In the genomic region with DNA sequence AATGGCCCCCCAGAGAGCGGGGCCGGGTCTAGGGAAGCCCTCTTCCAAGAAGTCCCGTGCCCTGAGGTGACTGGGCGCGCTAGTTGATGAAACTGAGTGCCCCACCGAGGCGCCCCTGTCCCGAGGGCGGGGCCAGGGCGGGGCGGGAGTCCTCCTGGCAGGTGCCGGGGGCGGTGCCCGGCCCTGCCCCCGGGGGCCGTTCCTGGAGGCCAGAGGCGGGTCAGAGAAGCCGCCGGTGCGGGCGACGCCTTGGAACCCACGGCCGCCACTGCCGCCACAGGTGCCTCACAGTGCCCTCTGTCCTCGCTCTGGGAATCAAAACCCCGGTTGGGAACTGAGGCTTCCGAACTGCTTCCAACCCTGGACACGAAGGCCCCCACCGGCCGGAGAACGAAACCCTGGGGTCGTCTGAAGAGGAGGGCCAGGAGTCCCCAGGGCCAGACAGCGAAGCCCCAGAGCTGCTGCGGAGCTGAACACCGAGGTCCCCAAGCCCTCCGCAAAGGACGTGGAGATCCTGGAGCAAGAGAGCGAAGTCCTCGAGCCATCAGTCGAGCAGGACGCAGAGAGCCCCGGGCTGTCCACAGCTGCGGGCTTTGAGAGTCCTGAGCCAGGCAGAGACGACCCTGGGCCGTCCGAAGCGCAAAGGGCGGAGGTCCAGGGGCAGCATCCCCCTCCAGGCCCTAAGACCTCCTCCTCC, we compare ENCODE assay signal across 8 cellular contexts. TPM values are rescaled to one million over a fixed set of nuclear protein-coding genes. Genes with fewer than 3 reads are reported as not detected.
DNase-seq lines count a peak whose midpoint lies in the region; ATAC-seq and TF ChIP-seq lines count a peak whose summit lies in the region.

A gene (plus strand): TSS at position 252 of the 697 bp plus-strand sequence. CDS start 524 bp downstream, outside the sequence.

- no peak within 1 kb of the TSS for H3K27ac Mint-ChIP-seq in stimulated activated naive CD8-positive, alpha-beta T cell treated with anti-CD3 and anti-CD28 coated beads, Interleukin-15, Interleukin-2, amounts not matched to agents 100 ng/mL and 50 ng/mL, for 24 hours

- DNase-seq in DMS53 (lab: John Stamatoyannopoulos, UW) (peak; percentile 91), SK-N-DZ (ENCODE audit: low spot score) (peak; percentile 41), cerebellar cortex (ENCODE audit: low spot score) (peak; percentile 60), right lobe of liver (peak; percentile 87 to 92 (median 89)), cortex of kidney (lab: John Stamatoyannopoulos, UW) (no peak)

- peaks cover 20% of the 10 kb centered on the region for H3K4me1 Mint-ChIP-seq in stimulated activated naive CD8-positive, alpha-beta T cell treated with anti-CD3 and anti-CD28 coated beads, Interleukin-15, Interleukin-2, amounts not matched to agents 100 ng/mL and 50 ng/mL, for 24 hours (ENCODE audit: low read depth)

- H3K27me3 ChIP-seq in right lobe of liver: no peaks in the 10 kb centered on the region

- H3K9me3 ChIP-seq in right lobe of liver: no peaks in the 10 kb centered on the region

- peak within 1 kb of the TSS; percentile 93 for H3K4me3 Mint-ChIP-seq in stimulated activated naive CD8-positive, alpha-beta T cell treated with anti-CD3 and anti-CD28 coated beads, Interleukin-15, Interleukin-2, amounts not matched to agents 100 ng/mL and 50 ng/mL, for 24 hours

- peak within 1 kb of the TSS; percentile 74 to 82 (median 82) for H3K27ac ChIP-seq in right lobe of liver

- TF ChIP-seq POLR2A in right lobe of liver (IDR thresholded peaks at IDR 0.05): no peak

- no peaks in the 10 kb centered on the region for H3K9me3 Mint-ChIP-seq in stimulated activated naive CD8-positive, alpha-beta T cell treated with anti-CD3 and anti-CD28 coated beads, Interleukin-15, Interleukin-2, amounts not matched to agents 100 ng/mL and 50 ng/mL, for 24 hours

- H3K27me3 Mint-ChIP-seq in stimulated activated naive CD8-positive, alpha-beta T cell treated with anti-CD3 and anti-CD28 coated beads, Interleukin-15, Interleukin-2, amounts not matched to agents 100 ng/mL and 50 ng/mL, for 24 hours: no peaks in the 10 kb centered on the region

- H3K36me3 ChIP-seq in right lobe of liver: no peaks in the 10 kb centered on the region

- TF ChIP-seq CTCF in right lobe of liver (IDR thresholded peaks at IDR 0.05): no peak

- intact Hi-C loops in right lobe of liver (cut with DNase I): no loop called here

- no peaks in the 10 kb centered on the region for H3K36me3 Mint-ChIP-seq in stimulated activated naive CD8-positive, alpha-beta T cell treated with anti-CD3 and anti-CD28 coated beads, Interleukin-15, Interleukin-2, amounts not matched to agents 100 ng/mL and 50 ng/mL, for 24 hours (ENCODE audit: low read depth)

- ATAC-seq in HG02885 (IDR thresholded peaks at IDR 0.05; ENCODE audit: poor library complexity, unreplicated experiment) (peak; percentile 13), right lobe of liver (peak; percentile 73 to 84 (median 76)), HG02973 (IDR thresholded peaks at IDR 0.05; ENCODE audit: unreplicated experiment) (no peak)

- peak within 1 kb of the TSS; percentile 68 to 75 (median 69) for H3K4me3 ChIP-seq in right lobe of liver

- WGBS in right lobe of liver (ENCODE audit: insufficient coverage, low coverage, low lambda C conversion rate, missing lambda C conversion rate): 0% methylated on average over 9 of the region's 49 CpGs

- peaks cover 0 to 18% (median 8%) of the 10 kb centered on the region in 4 donors for H3K4me1 ChIP-seq in right lobe of liver

RNA-seq across cellular contexts. Expression of the gene that starts here (rescaled TPM):
- polyA plus RNA-seq in SK-N-DZ (2014; cell fraction: cytosol; rRNA removed): 1.3 and 2.7 TPM in 2 replicates
- 2.3 and 3.9 TPM in 2 replicates for polyA plus RNA-seq in SK-N-DZ (2014; cell fraction: nucleus; rRNA removed)
- total RNA-seq in right lobe of liver: 10 to 100 TPM in 1 of 6 experiments, 1 to 10 TPM in 5; 3.6 to 12.0 (median 6.1) TPM
